In the genomic region with DNA sequence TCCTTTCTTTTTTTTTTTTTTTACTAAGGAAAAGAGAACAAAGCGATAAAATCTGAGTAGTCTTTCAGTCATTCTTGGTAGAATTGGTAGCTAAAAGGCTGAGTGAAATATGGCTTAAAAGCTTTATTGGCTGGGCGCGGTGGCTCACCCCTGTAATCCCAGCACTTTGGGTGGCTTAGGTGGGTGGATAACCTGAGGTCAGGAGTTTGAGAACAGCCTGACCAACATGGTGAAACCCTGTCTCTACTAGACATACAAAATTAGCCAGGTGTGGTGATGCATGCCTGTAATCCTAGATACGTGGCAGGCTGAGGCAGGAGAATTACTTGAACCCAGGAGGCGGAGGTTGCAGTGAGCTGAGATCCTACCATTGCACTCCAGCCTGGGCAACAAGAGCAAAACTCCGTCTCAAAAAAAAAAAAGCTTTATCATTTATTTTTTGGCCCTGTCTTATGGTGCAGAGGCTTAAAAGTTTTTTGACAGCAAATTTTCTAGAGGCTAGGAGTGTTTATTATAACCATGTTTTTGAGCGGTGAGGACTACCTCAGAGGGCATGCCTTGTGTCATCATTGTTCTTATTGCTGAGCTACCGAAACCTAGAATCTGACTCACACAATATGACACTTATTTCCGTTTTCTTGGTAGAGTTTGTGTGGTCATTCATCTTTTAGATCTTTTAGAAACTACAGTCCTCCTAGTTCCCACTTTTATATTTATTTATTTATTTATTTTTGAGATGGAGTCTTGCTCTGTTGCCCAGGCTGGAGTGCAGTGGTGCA, we compare ENCODE assay signal across 15 cellular contexts. TPM values are rescaled to one million over a fixed set of nuclear protein-coding genes. Genes with fewer than 3 reads are reported as not detected.
A peak's percentile ranks its signal among the peaks of the same experiment; 100 is the strongest.
DNase-seq lines count a peak whose midpoint lies in the region; ATAC-seq and TF ChIP-seq lines count a peak whose summit lies in the region.
"Had no signal": no experiment of that assay in that cellular context is flagged by ENCODE, and none has a peak within 500 bp of the region (broad histone marks: within the 10 kb centered on the region; RNA-seq: fewer than 3 reads in every experiment).

No MANE protein-coding gene starts in this region.

- peaks cover 8% of the 10 kb centered on the region for H3K36me3 Mint-ChIP-seq in activated CD8-positive, alpha-beta memory T cell treated with anti-CD3 and anti-CD28 coated beads, Interleukin-2, amount 10 ng/mL, durations not matched to agents 7 days and 5 days
- peaks cover 2% of the 10 kb centered on the region for H3K36me3 Mint-ChIP-seq in stimulated activated effector memory CD8-positive, alpha-beta T cell treated with anti-CD3 and anti-CD28 coated beads, Interleukin-12 subunit alpha, Interleukin-12 subunit beta, amount 100 ng/mL, for 72 hours

- CTCF ChIA-PET in activated CD8-positive, alpha-beta memory T cell treated with anti-CD3 and anti-CD28 coated beads, Interleukin-2, amount 10 ng/mL, durations not matched to agents 7 days and 5 days (lab: Charles Lee), result interaction anchor here (1.0 to 1.9 kb wide), 3 partner anchors 17 to 86 kb away, joined by 3 to 7 read pairs (median 3); a partner anchor contains a TSS

- no peaks in the 10 kb centered on the region for H3K9me3 Mint-ChIP-seq in activated CD8-positive, alpha-beta memory T cell treated with anti-CD3 and anti-CD28 coated beads, Interleukin-2, amount 10 ng/mL, durations not matched to agents 7 days and 5 days (ENCODE audit: low read depth)
- H3K9me3 Mint-ChIP-seq in stimulated activated effector memory CD8-positive, alpha-beta T cell treated with anti-CD3 and anti-CD28 coated beads, Interleukin-12 subunit alpha, Interleukin-12 subunit beta, amount 100 ng/mL, for 72 hours, result no peaks in the 10 kb centered on the region
- H3K9me3 Mint-ChIP-seq: neural progenitor cell; stimulated activated naive CD8-positive, alpha-beta T cell treated with anti-CD3 and anti-CD28 coated beads, Interleukin-15, Interleukin-2, amounts not matched to agents 100 ng/mL and 50 ng/mL, for 24 hours had no signal

- no peak overlapping the region for H2AFZ ChIP-seq in fibroblast of lung (ENCODE audit: low read length)
- H2AFZ ChIP-seq: neural progenitor cell had no signal

- H3K27me3 ChIP-seq in fibroblast of lung (ENCODE audit: control insufficient read depth, insufficient read depth, low read length) (no peaks in the 10 kb centered on the region), ascending aorta (no peaks in the 10 kb centered on the region)
- H3K27me3 ChIP-seq: esophagus muscularis mucosa, neural progenitor cell had no signal

- intact Hi-C loops in ascending aorta (cut with DNase I), result loop anchor here (5.0 kb wide), 1 partner anchor 39 kb away; a partner anchor contains a TSS

- no peak overlapping the region for H3K27ac ChIP-seq in fibroblast of lung (ENCODE audit: insufficient read depth, low read length)
- H3K27ac ChIP-seq in ascending aorta, result no peak overlapping the region
- H3K27ac ChIP-seq: neural progenitor cell, SK-N-MC had no signal

- no peaks in the 10 kb centered on the region for H4K20me1 ChIP-seq in fibroblast of lung (ENCODE audit: control insufficient read depth, extremely low read depth, insufficient read depth, low read length)

- no peak overlapping the region for H3K27ac Mint-ChIP-seq in activated CD8-positive, alpha-beta memory T cell treated with anti-CD3 and anti-CD28 coated beads, Interleukin-2, amount 10 ng/mL, durations not matched to agents 7 days and 5 days
- no peak overlapping the region for H3K27ac Mint-ChIP-seq in stimulated activated effector memory CD8-positive, alpha-beta T cell treated with anti-CD3 and anti-CD28 coated beads, Interleukin-12 subunit alpha, Interleukin-12 subunit beta, amount 100 ng/mL, for 72 hours

- H3K9ac ChIP-seq in fibroblast of lung (ENCODE audit: insufficient read depth, low read length), result no peak overlapping the region
- H3K9ac ChIP-seq: neural progenitor cell had no signal

- H3K79me2 ChIP-seq in fibroblast of lung (ENCODE audit: control insufficient read depth, insufficient read depth, low read length), result peaks cover 71% of the 10 kb centered on the region

- H3K4me3 Mint-ChIP-seq in activated CD8-positive, alpha-beta memory T cell treated with anti-CD3 and anti-CD28 coated beads, Interleukin-2, amount 10 ng/mL, durations not matched to agents 7 days and 5 days, result no peak overlapping the region
- H3K4me3 Mint-ChIP-seq in stimulated activated effector memory CD8-positive, alpha-beta T cell treated with anti-CD3 and anti-CD28 coated beads, Interleukin-12 subunit alpha, Interleukin-12 subunit beta, amount 100 ng/mL, for 72 hours, result no peak overlapping the region
- H3K4me3 Mint-ChIP-seq: neural progenitor cell; stimulated activated naive CD8-positive, alpha-beta T cell treated with anti-CD3 and anti-CD28 coated beads, Interleukin-15, Interleukin-2, amounts not matched to agents 100 ng/mL and 50 ng/mL, for 24 hours had no signal

- H3K4me3 ChIP-seq in fibroblast of lung (replicated peaks in 1 of 4; ENCODE audit: control extremely low read depth in 1 of 4, insufficient read depth in 1 of 4, low read depth in 3 of 4, low read length in 4 of 4) (no peak overlapping the region), ascending aorta (no peak overlapping the region)
- H3K4me3 ChIP-seq: esophagus muscularis mucosa, neural progenitor cell, SK-N-MC had no signal

- H3K4me1 Mint-ChIP-seq in activated CD8-positive, alpha-beta memory T cell treated with anti-CD3 and anti-CD28 coated beads, Interleukin-2, amount 10 ng/mL, durations not matched to agents 7 days and 5 days, result peaks cover 24% of the 10 kb centered on the region
- no peaks in the 10 kb centered on the region for H3K4me1 Mint-ChIP-seq in stimulated activated effector memory CD8-positive, alpha-beta T cell treated with anti-CD3 and anti-CD28 coated beads, Interleukin-12 subunit alpha, Interleukin-12 subunit beta, amount 100 ng/mL, for 72 hours

- no peak for DNase-seq in activated CD8-positive, alpha-beta memory T cell treated with anti-CD3 and anti-CD28 coated beads, Interleukin-2, amount 10 ng/mL, durations not matched to agents 7 days and 5 days
- no peak for DNase-seq in activated CD8-positive, alpha-beta memory T cell treated with anti-CD3 and anti-CD28 coated beads for 24 hours
- DNase-seq in RKO (ENCODE audit: low spot score) (peak; percentile 46), fibroblast of lung (ENCODE audit: low read depth in 2 of 2) (peak; percentile 33 to 82), putamen (ENCODE audit: low spot score) (no peak), ascending aorta (ENCODE audit: low spot score in 2 of 2) (no peak)
- no peak for DNase-seq in stimulated activated effector memory CD8-positive, alpha-beta T cell treated with anti-CD3 and anti-CD28 coated beads, Interleukin-12 subunit alpha, Interleukin-12 subunit beta, amount 100 ng/mL, for 72 hours (ENCODE audit: low spot score in 2 of 2)
- DNase-seq in activated CD8-positive, alpha-beta memory T cell treated with anti-CD3 and anti-CD28 coated beads, Interleukin-2, amount 50 U/mL, for 4 hours, result no peak
- DNase-seq: activated CD4-positive, alpha-beta T cell treated with anti-CD3 and anti-CD28 coated beads, Interleukin-2, amount 50 U/mL, for 4 hours; anterior cingulate cortex; kidney had no signal

- peak; percentile 86 for ATAC-seq in activated CD8-positive, alpha-beta memory T cell treated with anti-CD3 and anti-CD28 coated beads, Interleukin-2, amount 10 ng/mL, durations not matched to agents 7 days and 5 days
- peak; percentile 98 for ATAC-seq in stimulated activated effector memory CD8-positive, alpha-beta T cell treated with anti-CD3 and anti-CD28 coated beads, Interleukin-12 subunit alpha, Interleukin-12 subunit beta, amount 100 ng/mL, for 72 hours

- H3K9me3 ChIP-seq in fibroblast of lung (ENCODE audit: control insufficient read depth, insufficient read depth, low read depth, low read length), result no peaks in the 10 kb centered on the region
- no peaks in the 10 kb centered on the region for H3K9me3 ChIP-seq in ascending aorta
- H3K9me3 ChIP-seq: esophagus muscularis mucosa had no signal

- no peak overlapping the region for H3K4me2 ChIP-seq in fibroblast of lung (ENCODE audit: extremely low read depth, insufficient read depth, low read length)
- H3K4me2 ChIP-seq: neural progenitor cell had no signal

- H3K4me1 ChIP-seq in fibroblast of lung (ENCODE audit: control insufficient read depth, extremely low read depth, insufficient read depth, low read length) (peaks cover 11% of the 10 kb centered on the region), ascending aorta (peaks cover 0 to 15% of the 10 kb centered on the region in 2 donors)

- no peak for TF ChIP-seq CTCF in fibroblast of lung (conservative IDR thresholded peaks at IDR 0.05 in 1 of 2, IDR thresholded peaks at IDR 0.05 in 1 of 2; ENCODE audit: low read depth in 1 of 2, low read length in 2 of 2)
- TF ChIP-seq CTCF in ascending aorta (IDR thresholded peaks at IDR 0.05), result no peak

- H3K36me3 ChIP-seq in fibroblast of lung (ENCODE audit: control insufficient read depth, insufficient read depth, low read length) (no peaks in the 10 kb centered on the region), ascending aorta (peaks cover 0 to under 1% of the 10 kb centered on the region in 2 donors)
- H3K36me3 ChIP-seq: neural progenitor cell had no signal

- H3K27me3 Mint-ChIP-seq in activated CD8-positive, alpha-beta memory T cell treated with anti-CD3 and anti-CD28 coated beads, Interleukin-2, amount 10 ng/mL, durations not matched to agents 7 days and 5 days, result no peaks in the 10 kb centered on the region
- H3K27me3 Mint-ChIP-seq: stimulated activated naive CD8-positive, alpha-beta T cell treated with anti-CD3 and anti-CD28 coated beads, Interleukin-15, Interleukin-2, amounts not matched to agents 100 ng/mL and 50 ng/mL, for 24 hours had no signal

RNA-seq across cellular contexts. Expression of a gene that starts 41.1 kb away (rescaled TPM):
- total RNA-seq in activated CD8-positive, alpha-beta memory T cell treated with anti-CD3 and anti-CD28 coated beads, Interleukin-2, amount 10 ng/mL, durations not matched to agents 7 days and 5 days, result 10 to 100 TPM; 14.2 to 21.3 TPM
- total RNA-seq in fibroblast of lung, result 19.5 and 34.3 TPM in 2 replicates
- polyA plus RNA-seq in fibroblast of lung, result 23.4 and 23.6 TPM in 2 replicates
- polyA plus RNA-seq in fibroblast of lung (2012), result 18.7 and 23.8 TPM in 2 replicates
- polyA minus RNA-seq in fibroblast of lung (ENCODE audit: low replicate concordance), result 15.9 and 51.1 TPM in 2 replicates
- total RNA-seq in ascending aorta, result 13.4 TPM

Comparison
In these comparisons a context has a peak if more than half of its experiments do, and no peak if none do; other contexts are left out.
1. DNase-seq: peak in RKO (single experiment) and fibroblast of lung (2 of 2); none in activated CD8-positive, alpha-beta memory T cell treated with anti-CD3 and anti-CD28 coated beads, Interleukin-2, amount 10 ng/mL, durations not matched to agents 7 days and 5 days (single experiment), activated CD8-positive, alpha-beta memory T cell treated with anti-CD3 and anti-CD28 coated beads for 24 hours (single experiment), stimulated activated effector memory CD8-positive, alpha-beta T cell treated with anti-CD3 and anti-CD28 coated beads, Interleukin-12 subunit alpha, Interleukin-12 subunit beta, amount 100 ng/mL, for 72 hours (0 of 2), putamen (single experiment), activated CD8-positive, alpha-beta memory T cell treated with anti-CD3 and anti-CD28 coated beads, Interleukin-2, amount 50 U/mL, for 4 hours (single experiment) and ascending aorta (0 of 2).